ENCODE assay signal across 1 cellular context in genomic region chr16:46918905-46919792, GRCh38.
TF ChIP-seq lines count a peak whose summit lies in the region.

No MANE protein-coding gene starts in this region.

TF ChIP-seq in HepG2, 621 proteins besides CTCF, POLR2A, EP300 and RAD21 (continued from another document and continues in another):
- 0 out of 2 replicates have a peak, but pooled peaks have one; percentile 6 for TF ChIP-seq ZNF646 (CRISPR knock-in tag; IDR thresholded peaks at IDR 0.05)
- TF ChIP-seq REPIN1 (CRISPR knock-in tag; IDR thresholded peaks at IDR 0.05; ENCODE audit: borderline replicate concordance, low read depth): peak; percentile 90
- TF ChIP-seq ATAD3A (CRISPR knock-in tag; IDR thresholded peaks at IDR 0.05): no peak
- no peak for TF ChIP-seq PTBP1 (IDR thresholded peaks at IDR 0.05; ENCODE audit: low read depth, low read length, poor library complexity, severe bottlenecking)
- TF ChIP-seq ZNF672 (CRISPR knock-in tag; IDR thresholded peaks at IDR 0.05): no peak
- peak; percentile 74; the same call in 1 of the 2 replicates for TF ChIP-seq ZNF275 (CRISPR knock-in tag; IDR thresholded peaks at IDR 0.05; ENCODE audit: borderline replicate concordance)
- TF ChIP-seq RXRB (CRISPR knock-in tag; IDR thresholded peaks at IDR 0.05; ENCODE audit: borderline replicate concordance): peak; percentile 88
- TF ChIP-seq HDAC6 (IDR thresholded peaks at IDR 0.05; ENCODE audit: low read depth, low read length): no peak
- TF ChIP-seq MTERF4 (CRISPR knock-in tag; IDR thresholded peaks at IDR 0.05): no peak
- no peak for TF ChIP-seq ZBTB46 (CRISPR knock-in tag; IDR thresholded peaks at IDR 0.05; ENCODE audit: borderline replicate concordance)
- TF ChIP-seq MEF2D (CRISPR knock-in tag; IDR thresholded peaks at IDR 0.05): peak; percentile 57; the same call in 1 of the 2 replicates
- TF ChIP-seq IRF2 (CRISPR knock-in tag; IDR thresholded peaks at IDR 0.05): peak; percentile 89
- TF ChIP-seq SALL2 (CRISPR knock-in tag; IDR thresholded peaks at IDR 0.05): 0 out of 2 replicates have a peak, but pooled peaks have one; percentile 20
- TF ChIP-seq AKAP8 (CRISPR knock-in tag; IDR thresholded peaks at IDR 0.05): peak; percentile 90
- TF ChIP-seq ZFAT (CRISPR knock-in tag; conservative IDR thresholded peaks at IDR 0.05): no peak
- TF ChIP-seq ZFY (CRISPR knock-in tag; IDR thresholded peaks at IDR 0.05): no peak; the same call in 1 of the 2 replicates
- TF ChIP-seq SMC3 (IDR thresholded peaks at IDR 0.05; ENCODE audit: low read length): peak; percentile 84
- peak; percentile 36; the same call in 1 of the 2 replicates for TF ChIP-seq ZNF362 (CRISPR knock-in tag; IDR thresholded peaks at IDR 0.05; ENCODE audit: borderline replicate concordance)
- TF ChIP-seq ZNF414 (CRISPR knock-in tag; IDR thresholded peaks at IDR 0.05): no peak
- no peak for TF ChIP-seq NBN (conservative IDR thresholded peaks at IDR 0.05)
- peak; percentile 84; the same call in 1 of the 2 replicates for TF ChIP-seq SAFB2 (CRISPR knock-in tag; IDR thresholded peaks at IDR 0.05; ENCODE audit: borderline replicate concordance, low read depth)
- no peak for TF ChIP-seq ZNF446 (CRISPR knock-in tag; IDR thresholded peaks at IDR 0.05)
- TF ChIP-seq ZEB1 (IDR thresholded peaks at IDR 0.05; ENCODE audit: insufficient replicate concordance, low read depth): no peak
- peak; percentile 81 for TF ChIP-seq ZNF761 (CRISPR knock-in tag; conservative IDR thresholded peaks at IDR 0.05)
- no peak for TF ChIP-seq ZNF652 (CRISPR knock-in tag; IDR thresholded peaks at IDR 0.05; ENCODE audit: borderline replicate concordance, low read depth)
- no peak for TF ChIP-seq NFIC (IDR thresholded peaks at IDR 0.05; ENCODE audit: low read length)
- TF ChIP-seq ZNF10 (CRISPR knock-in tag; IDR thresholded peaks at IDR 0.05; ENCODE audit: borderline replicate concordance, low read depth): no peak
- peak; percentile 56 for TF ChIP-seq JUND (CRISPR knock-in tag; IDR thresholded peaks at IDR 0.05)
- TF ChIP-seq TIGD3 (CRISPR knock-in tag; IDR thresholded peaks at IDR 0.05; ENCODE audit: borderline replicate concordance): no peak
- TF ChIP-seq ZBTB14 (CRISPR knock-in tag; IDR thresholded peaks at IDR 0.05): no peak
- no peak for TF ChIP-seq ZNF138 (CRISPR knock-in tag; IDR thresholded peaks at IDR 0.05; ENCODE audit: low read depth)
- TF ChIP-seq ZNF260 (CRISPR knock-in tag; IDR thresholded peaks at IDR 0.05; ENCODE audit: borderline replicate concordance, low read depth): no peak
- TF ChIP-seq NR0B2 (CRISPR knock-in tag; IDR thresholded peaks at IDR 0.05): peak; percentile 27; the same call in 1 of the 2 replicates
- TF ChIP-seq KDM5B (CRISPR knock-in tag; IDR thresholded peaks at IDR 0.05; ENCODE audit: borderline replicate concordance): no peak; the same call in 1 of the 2 replicates
- peak; percentile 86; the same call in 1 of the 2 replicates for TF ChIP-seq ZGPAT (CRISPR knock-in tag; IDR thresholded peaks at IDR 0.05)
- TF ChIP-seq TP53 (CRISPR knock-in tag; conservative IDR thresholded peaks at IDR 0.05): no peak
- TF ChIP-seq HINFP (CRISPR knock-in tag; IDR thresholded peaks at IDR 0.05; ENCODE audit: low read depth): peak; percentile 30; the same call in 1 of the 2 replicates
- TF ChIP-seq ZSCAN31 (CRISPR knock-in tag; IDR thresholded peaks at IDR 0.05; ENCODE audit: low read depth): peak; percentile 90; the same call in 1 of the 2 replicates
